ENCODE assay signal across 17 cellular contexts in genomic region chr2:96926236-96926635, GRCh38. TPM values are rescaled to one million over a fixed set of nuclear protein-coding genes. Genes with fewer than 3 reads are reported as not detected.
DNase-seq lines count a peak whose midpoint lies in the region; ATAC-seq, FAIRE-seq and TF ChIP-seq lines count a peak whose summit lies in the region.
"Had no signal": no experiment of that assay in that cellular context is flagged by ENCODE, and none has a peak within 500 bp of the region (broad histone marks: within the 10 kb centered on the region; RNA-seq: fewer than 3 reads in every experiment).

No MANE protein-coding gene starts in this region.

- H2AK5ac ChIP-seq in H1 (ENCODE audit: low read depth, low read length) (no peak overlapping the region), neuronal stem cell (ENCODE audit: low read depth, low read length) (no peak overlapping the region)

- H3K23ac ChIP-seq in H1 (ENCODE audit: insufficient read length) (no peak overlapping the region), neuronal stem cell (ENCODE audit: low read depth, low read length, poor library complexity) (no peak overlapping the region)

- H3K4me3 ChIP-seq in H1 (ENCODE audit: extremely low read depth in 1 of 4, insufficient read depth in 2 of 4, low read depth in 3 of 4, low read length in 4 of 4) (no peak overlapping the region), neuronal stem cell (ENCODE audit: low read length in 2 of 2) (no peak overlapping the region)
- H3K4me3 ChIP-seq: Peyer's patch had no signal

- no peak for TF ChIP-seq EP300 in H1 (IDR thresholded peaks at IDR 0.05; ENCODE audit: borderline replicate concordance in 1 of 2, low read depth in 2 of 2, low read length in 2 of 2)

- no peak overlapping the region; the same call in 1 of the 2 replicates for H2BK15ac ChIP-seq in H1 (ENCODE audit: low read length)
- no peak overlapping the region for H2BK15ac ChIP-seq in neuronal stem cell (ENCODE audit: low read length)

- H4K20me1 ChIP-seq in H1 (replicated peaks in 1 of 2; ENCODE audit: control insufficient read depth in 1 of 2, insufficient read depth in 2 of 2, low read length in 2 of 2): no peaks in the 10 kb centered on the region

- no peak overlapping the region for H4K5ac ChIP-seq in H1 (ENCODE audit: insufficient read length, low read depth, low read length)

- no peak overlapping the region for H3K18ac ChIP-seq in H1 (ENCODE audit: extremely low read depth, low read length)
- no peak overlapping the region for H3K18ac ChIP-seq in neuronal stem cell (ENCODE audit: low read length)

- no peaks in the 10 kb centered on the region for H3K23me2 ChIP-seq in H1 (ENCODE audit: low read depth, low read length)

- H3K4me1 Mint-ChIP-seq in activated naive CD4-positive, alpha-beta T cell treated with anti-CD3 and anti-CD28 coated beads, Interleukin-2, amount 50 U/mL, for 24 hours: peaks cover 42% of the 10 kb centered on the region
- peaks cover 33% of the 10 kb centered on the region for H3K4me1 Mint-ChIP-seq in activated T-cell treated with anti-CD3 and anti-CD28 coated beads, Interleukin-2, amount 50 U/mL, for 4 hours (ENCODE audit: low read depth)

- H2AFZ ChIP-seq in H1 (ENCODE audit: low read length) (no peak overlapping the region), neuronal stem cell (ENCODE audit: low read length) (no peak overlapping the region)

- no peak for DNase-seq in activated naive CD4-positive, alpha-beta T cell treated with Interleukin-2 at 50 U/mL for 16 hours
- no peak for DNase-seq in H1 (ENCODE audit: low read depth in 1 of 2, low spot score in 2 of 2)
- DNase-seq in neuronal stem cell (ENCODE audit: low spot score): no peak
- no peak for DNase-seq in activated T-cell treated with anti-CD3 and anti-CD28 coated beads, Interleukin-2, amount 50 U/mL, for 4 hours
- no peak for DNase-seq in erythroblast (lab: John Stamatoyannopoulos, UW)
- no peak for DNase-seq in NCI-H1436 treated with DMSO at 0.1 percent for 48 hours (lab: John Stamatoyannopoulos, UW)
- DNase-seq: AML-193; HCEC 1CT; NCI-H1092 treated with DMSO at 0.1 percent for 48 hours; NCI-H2081; NCI-H748 treated with DMSO at 0.1 percent for 48 hours; NK-92 treated with Interleukin-12 subunit alpha and Interleukin-12 subunit beta, amount 100 ng/mL, for 24 hours; Peyer's patch had no signal

- H3K9ac ChIP-seq in H1 (replicated peaks in 1 of 4; ENCODE audit: extremely low read depth in 1 of 4, low read depth in 3 of 4, low read length in 3 of 4): no peak overlapping the region
- H3K9ac ChIP-seq in neuronal stem cell (ENCODE audit: low read depth, low read length, poor library complexity): no peak overlapping the region

- ATAC-seq in GM19455 (IDR thresholded peaks at IDR 0.05; ENCODE audit: unreplicated experiment): no peak
- no peak for ATAC-seq in activated T-cell treated with anti-CD3 and anti-CD28 coated beads, Interleukin-2, amount 50 U/mL, for 4 hours

- CTCF ChIA-PET in H1 (lab: Charles Lee; ENCODE audit: partially characterized antibody): interaction anchor here (0.5 to 1.6 kb wide), 4 partner anchors 11 to 62 kb away, joined by 3 to 5 read pairs (median 4); no protein-coding TSS in a partner anchor

- H4K8ac ChIP-seq in H1 (ENCODE audit: extremely low read depth, insufficient read depth, low read length) (no peak overlapping the region), neuronal stem cell (ENCODE audit: low read depth, low read length) (no peak overlapping the region)

- no peak overlapping the region for H3K4me2 ChIP-seq in H1 (ENCODE audit: insufficient read depth in 1 of 2, low read depth in 2 of 2, low read length in 2 of 2)
- H3K4me2 ChIP-seq in neuronal stem cell (ENCODE audit: insufficient read depth, low read length, poor library complexity, severe bottlenecking): no peak overlapping the region

- H3K4me1 ChIP-seq in H1 (replicated peaks in 1 of 4; ENCODE audit: control insufficient read depth in 3 of 4, insufficient read depth in 4 of 4, low read length in 3 of 4) (peaks cover 0 to 7% (median 1%) of the 10 kb centered on the region in 4 experiments; a peak in 5 of 7 replicates), neuronal stem cell (ENCODE audit: control insufficient read depth in 2 of 2, insufficient read depth in 1 of 2, low read depth in 1 of 2, low read length in 2 of 2) (peaks cover 0 to 7% of the 10 kb centered on the region in 2 donors)

- 98% methylated on average over 6 of the region's 6 CpGs; no CpG with 5 or more reads in 1 of the 2 experiments for WGBS in H1 (ENCODE audit: extremely low coverage in 1 of 2, insufficient coverage in 1 of 2, insufficient read length in 1 of 2, insufficient replicate concordance in 2 of 2, low coverage in 1 of 2, low lambda C conversion rate in 2 of 2, missing lambda C conversion rate in 1 of 2), 2 experiments
- WGBS in neuronal stem cell (ENCODE audit: extremely low coverage in 2 of 2, insufficient read length in 2 of 2, insufficient replicate concordance in 1 of 2), 2 donors: no CpG with 5 or more reads among the region's 6 CpGs

- H3K27ac Mint-ChIP-seq in activated naive CD4-positive, alpha-beta T cell treated with anti-CD3 and anti-CD28 coated beads, Interleukin-2, amount 50 U/mL, for 24 hours: peak overlapping the region; percentile 59

- H3K14ac ChIP-seq in H1 (ENCODE audit: insufficient read length) (no peak overlapping the region), neuronal stem cell (ENCODE audit: low read length) (peak overlapping the region; percentile 32)

- POLR2A ChIA-PET in H1 (lab: Charles Lee; ENCODE audit: partially characterized antibody): no interaction called here

- H3K4ac ChIP-seq in H1 (replicated peaks; ENCODE audit: insufficient read length, low read depth, low read length): no peak overlapping the region
- H3K4ac ChIP-seq in neuronal stem cell (ENCODE audit: low read length): no peak overlapping the region

- H3K36me3 Mint-ChIP-seq in activated naive CD4-positive, alpha-beta T cell treated with anti-CD3 and anti-CD28 coated beads, Interleukin-2, amount 50 U/mL, for 24 hours: peaks cover 2% of the 10 kb centered on the region
- no peaks in the 10 kb centered on the region for H3K36me3 Mint-ChIP-seq in activated T-cell treated with anti-CD3 and anti-CD28 coated beads, Interleukin-2, amount 50 U/mL, for 4 hours (ENCODE audit: insufficient read depth)

- no peak for TF ChIP-seq POLR2A in H1 (IDR thresholded peaks at IDR 0.05; ENCODE audit: control extremely low read depth in 1 of 2, low read depth in 2 of 2, low read length in 2 of 2)
- TF ChIP-seq POLR2A in erythroblast (IDR thresholded peaks at IDR 0.05; ENCODE audit: low read length): no peak

- no peak overlapping the region for H3K4me3 Mint-ChIP-seq in activated naive CD4-positive, alpha-beta T cell treated with anti-CD3 and anti-CD28 coated beads, Interleukin-2, amount 50 U/mL, for 24 hours
- H3K4me3 Mint-ChIP-seq in activated T-cell treated with anti-CD3 and anti-CD28 coated beads, Interleukin-2, amount 50 U/mL, for 4 hours: no peak overlapping the region

- no peaks in the 10 kb centered on the region for H3K79me2 ChIP-seq in H1 (ENCODE audit: control insufficient read depth in 1 of 2, insufficient read depth in 2 of 2, low read length in 2 of 2)

- no peaks in the 10 kb centered on the region for H3K36me3 ChIP-seq in H1 (ENCODE audit: control insufficient read depth in 2 of 4, insufficient read depth in 4 of 4, low read length in 3 of 4)
- no peaks in the 10 kb centered on the region for H3K36me3 ChIP-seq in neuronal stem cell (replicated peaks in 1 of 2; ENCODE audit: control insufficient read depth in 2 of 2, insufficient read depth in 2 of 2, low read length in 2 of 2)
- H3K36me3 ChIP-seq: Peyer's patch had no signal

- H2BK12ac ChIP-seq in H1 (ENCODE audit: low read depth, low read length) (peak overlapping the region; percentile 39; the same call in 1 of the 2 replicates), neuronal stem cell (ENCODE audit: low read length) (no peak overlapping the region)

- H4K91ac ChIP-seq in H1 (replicated peaks; ENCODE audit: insufficient read length, low read length) (no peak overlapping the region), neuronal stem cell (ENCODE audit: low read depth, low read length, poor library complexity) (no peak overlapping the region)

- no peak overlapping the region for H2BK20ac ChIP-seq in H1 (ENCODE audit: low read length)

- H2BK120ac ChIP-seq in H1 (replicated peaks; ENCODE audit: low read depth, low read length): no peak overlapping the region
- H2BK120ac ChIP-seq in neuronal stem cell (ENCODE audit: low read depth, low read length): no peak overlapping the region

- FAIRE-seq in H1 (lab: Jason Lieb, UNC): no peak

- no peak for TF ChIP-seq CTCF in H1 (IDR thresholded peaks at IDR 0.05; ENCODE audit: control extremely low read depth in 1 of 3, insufficient read depth in 1 of 3, low read depth in 1 of 3, low read length in 3 of 3)

- no peaks in the 10 kb centered on the region for H3K9me3 ChIP-seq in H1 (ENCODE audit: insufficient read depth in 2 of 2, low read depth in 1 of 2, low read length in 1 of 2)
- H3K9me3 ChIP-seq in neuronal stem cell (replicated peaks in 1 of 2; ENCODE audit: control insufficient read depth in 2 of 2, insufficient read depth in 1 of 2, low read depth in 1 of 2, low read length in 2 of 2): no peaks in the 10 kb centered on the region
- H3K9me3 ChIP-seq: Peyer's patch had no signal

- H3K27me3 ChIP-seq in H1 (replicated peaks in 1 of 4; ENCODE audit: control insufficient read depth in 3 of 4, extremely low read depth in 1 of 4, insufficient read depth in 3 of 4, low read length in 3 of 4) (peaks cover 0 to 3% (median 1%) of the 10 kb centered on the region in 4 experiments; a peak in 1 of 7 replicates), neuronal stem cell (ENCODE audit: control insufficient read depth in 3 of 3, insufficient read depth in 3 of 3, low read depth in 1 of 3, low read length in 3 of 3) (peaks cover 0 to 51% (median 0%) of the 10 kb centered on the region in 3 experiments)
- H3K27me3 ChIP-seq: Peyer's patch had no signal

- H3K79me1 ChIP-seq in H1 (ENCODE audit: low read depth, low read length) (no peaks in the 10 kb centered on the region), neuronal stem cell (ENCODE audit: low read depth, low read length) (no peaks in the 10 kb centered on the region)

- TF ChIP-seq RAD21 in H1 (IDR thresholded peaks at IDR 0.05 in 1 of 2, conservative IDR thresholded peaks at IDR 0.05 in 1 of 2; ENCODE audit: low read depth in 2 of 2, low read length in 2 of 2): no peak

- no peaks in the 10 kb centered on the region for H3K27me3 Mint-ChIP-seq in activated naive CD4-positive, alpha-beta T cell treated with anti-CD3 and anti-CD28 coated beads, Interleukin-2, amount 50 U/mL, for 24 hours
- no peaks in the 10 kb centered on the region for H3K27me3 Mint-ChIP-seq in activated T-cell treated with anti-CD3 and anti-CD28 coated beads, Interleukin-2, amount 50 U/mL, for 4 hours (ENCODE audit: low read depth)

- H2BK5ac ChIP-seq in H1 (ENCODE audit: low read depth, low read length): no peak overlapping the region
- H2BK5ac ChIP-seq in neuronal stem cell (ENCODE audit: low read length): no peak overlapping the region

- H3K27ac ChIP-seq in H1 (ENCODE audit: low read depth, low read length) (no peak overlapping the region), neuronal stem cell (replicated peaks; ENCODE audit: low read length) (no peak overlapping the region)
- H3K27ac ChIP-seq: 22Rv1, C4-2B had no signal

- H3K9me3 Mint-ChIP-seq in activated naive CD4-positive, alpha-beta T cell treated with anti-CD3 and anti-CD28 coated beads, Interleukin-2, amount 50 U/mL, for 24 hours: no peaks in the 10 kb centered on the region
- H3K9me3 Mint-ChIP-seq in activated T-cell treated with anti-CD3 and anti-CD28 coated beads, Interleukin-2, amount 50 U/mL, for 4 hours: no peaks in the 10 kb centered on the region

- no peak overlapping the region for H3K56ac ChIP-seq in H1 (replicated peaks; ENCODE audit: insufficient read length, low read depth, low read length)

RNA-seq across cellular contexts. Expression of gene SEMA4C, which starts 56.4 kb away (rescaled TPM):
- total RNA-seq in H1 (2021; fragmentation: NEBNext Ultra II Directional; extraction: Animal tissue kit (Norgen Biotek cat#: 25700)): 67.3 and 74.3 TPM in 2 replicates
- polyA plus RNA-seq in H1 (2011; rRNA removed): 47.5 and 71.4 TPM in 2 replicates
- polyA plus RNA-seq in H1 (2011; cell fraction: cytosol; rRNA removed): 58.9 TPM
- 141 TPM for polyA plus RNA-seq in H1 (2011; cell fraction: nucleus; rRNA removed)
- 45.7 to 74.3 TPM (median 68.2 TPM) in 4 replicates for polyA plus RNA-seq in H1 (2012, experiment 1 of 2)
- 49.5 TPM for polyA plus RNA-seq in H1 (2012, experiment 2 of 2)
- 61.0 TPM for polyA plus RNA-seq in H1 (2013, experiment 1 of 2)
- 59.0 TPM for polyA plus RNA-seq in H1 (2013, experiment 2 of 2)
- 86.3 and 87.9 TPM in 2 replicates for polyA minus RNA-seq in H1 (2011; rRNA and poly(A)+ RNA removed)
- 47.3 TPM for polyA minus RNA-seq in H1 (2011; cell fraction: cytosol; rRNA and poly(A)+ RNA removed)
- polyA minus RNA-seq in H1 (2011; cell fraction: nucleus; rRNA and poly(A)+ RNA removed): 43.7 TPM
- polyA plus RNA-seq in neuronal stem cell (2013, experiment 1 of 2): 40.1 TPM
- 39.2 TPM for polyA plus RNA-seq in neuronal stem cell (2013, experiment 2 of 2)
- total RNA-seq in activated T-cell treated with anti-CD3 and anti-CD28 coated beads, Interleukin-2, amount 50 U/mL, for 4 hours: 1 to 10 TPM; 7.5 to 9.7 (median 9.0) TPM
